ENCODE assay signal across 1 cellular context in the genomic region with DNA sequence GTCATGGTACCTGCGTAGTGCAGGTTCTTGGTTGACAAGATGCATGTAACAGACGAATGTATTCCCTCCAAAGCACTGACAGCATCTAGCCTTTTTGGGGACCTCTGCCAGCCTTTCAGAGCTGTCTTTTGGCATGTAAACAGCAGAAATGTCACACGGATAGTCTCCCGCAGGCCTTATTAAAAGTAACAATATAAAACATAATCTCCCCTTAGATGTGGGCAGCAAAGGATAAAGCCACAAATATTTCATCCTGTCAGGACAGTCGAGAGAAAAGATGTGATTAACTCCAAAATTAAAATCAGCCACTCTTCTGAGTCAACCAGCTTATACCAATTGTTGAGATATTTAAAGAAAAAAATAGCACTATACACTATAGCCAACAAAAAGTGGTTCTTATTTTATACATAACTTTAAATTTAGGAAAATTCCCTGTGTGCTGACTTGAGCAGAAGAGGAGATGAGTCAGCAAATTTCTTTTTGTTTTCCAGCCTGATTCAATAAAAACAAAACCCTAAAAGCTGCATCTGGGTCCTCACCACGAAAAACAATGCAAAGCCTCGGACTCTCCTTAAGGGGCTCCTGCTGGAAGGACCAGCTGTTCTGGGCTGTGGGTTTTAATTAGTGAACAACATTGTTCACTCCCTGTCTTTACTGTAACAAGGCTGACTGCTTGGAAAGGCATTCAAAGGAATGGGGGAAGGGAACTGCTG.
TF ChIP-seq lines count a peak whose summit lies in the region.

No MANE protein-coding gene starts in this region.

TF ChIP-seq in K562, 482 proteins besides CTCF, POLR2A, EP300 and RAD21 (continued from another document):
- TF ChIP-seq HOMEZ (CRISPR knock-in tag; IDR thresholded peaks at IDR 0.05) (no peak), TOE1 (IDR thresholded peaks at IDR 0.05; ENCODE audit: borderline replicate concordance) (no peak), TOE1 (CRISPR knock-in tag; IDR thresholded peaks at IDR 0.05; ENCODE audit: borderline replicate concordance, low read depth) (no peak), NFE2L1 (tag; IDR thresholded peaks at IDR 0.05; ENCODE audit: borderline replicate concordance, low read depth) (peak; percentile 47; the same call in 1 of the 2 replicates), RFX5 (IDR thresholded peaks at IDR 0.05; ENCODE audit: low read depth, low read length) (no peak), MAFK (IDR thresholded peaks at IDR 0.05; ENCODE audit: low read length) (peak; percentile 90), ZBTB33 (CRISPR knock-in tag; IDR thresholded peaks at IDR 0.05) (no peak), FOXP1 (CRISPR knock-in tag; IDR thresholded peaks at IDR 0.05) (no peak), MAFF (IDR thresholded peaks at IDR 0.05; ENCODE audit: low read length) (peak; percentile 91), HES1 (IDR thresholded peaks at IDR 0.05; ENCODE audit: low read depth) (no peak), SNRNP70 (optimal IDR thresholded peaks at IDR 0.05; ENCODE audit: low read depth, low read length) (no peak), TEAD2 (tag; IDR thresholded peaks at IDR 0.05) (no peak)
